In the genomic region with DNA sequence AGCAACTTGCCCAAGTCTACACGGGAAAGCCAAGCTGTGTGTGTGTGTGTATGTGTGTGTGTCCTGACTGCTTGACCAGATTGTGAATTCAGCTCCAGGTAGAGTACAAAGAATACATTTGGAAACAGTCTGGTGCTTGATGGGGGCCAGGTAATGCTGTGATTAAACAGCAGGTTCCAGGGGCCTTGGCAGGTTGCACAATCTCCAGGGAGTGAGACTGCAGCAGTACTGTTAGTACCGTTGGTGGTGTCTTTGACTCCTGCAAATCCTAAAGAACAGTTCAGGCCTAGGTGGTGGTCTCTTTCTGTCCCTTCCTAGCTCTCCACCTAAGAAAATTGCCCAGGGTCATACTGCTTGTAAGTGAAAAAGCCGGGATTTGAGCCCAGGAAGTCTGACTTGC, we compare ENCODE assay signal across 7 cellular contexts.
"Had no signal": no experiment of that assay in that cellular context is flagged by ENCODE, and none has a peak within 500 bp of the region (broad histone marks: within the 10 kb centered on the region; RNA-seq: fewer than 3 reads in every experiment).

No MANE protein-coding gene starts in this region.

- ATAC-seq: K562 had no signal

- FAIRE-seq: HTR-8/SVneo, K562 had no signal

- H3K27ac ChIP-seq: HL-60, KMS-11 had no signal

- H3K4me3 ChIP-seq: K562 had no signal

- DNase-seq: IMR-90, KBM-7, KG1 had no signal

- H3K4me2 ChIP-seq: KMS-11 had no signal

- H3K9ac ChIP-seq: KMS-11 had no signal
